ENCODE assay signal across 8 cellular contexts in genomic region chr5:142323480-142324376, GRCh38. TPM values are rescaled to one million over a fixed set of nuclear protein-coding genes. Genes with fewer than 3 reads are reported as not detected.
DNase-seq lines count a peak whose midpoint lies in the region; ATAC-seq, FAIRE-seq and TF ChIP-seq lines count a peak whose summit lies in the region.

No MANE protein-coding gene starts in this region.

- FAIRE-seq in urothelium cell line (lab: Jason Lieb, UNC) = no peak

- no peaks in the 10 kb centered on the region for H3K36me3 Mint-ChIP-seq in activated CD8-positive, alpha-beta memory T cell treated with anti-CD3 and anti-CD28 coated beads, Interleukin-2, amount 10 ng/mL, durations not matched to agents 7 days and 5 days
- H3K36me3 Mint-ChIP-seq in activated CD8-positive, alpha-beta T cell treated with anti-CD3 and anti-CD28 coated beads for 36 hours (ENCODE audit: low read depth) = no peaks in the 10 kb centered on the region
- H3K36me3 Mint-ChIP-seq in glutamatergic neuron (ENCODE audit: unreplicated experiment) = no peaks in the 10 kb centered on the region
- H3K36me3 Mint-ChIP-seq in progenitor cell of endocrine pancreas (ENCODE audit: insufficient read depth) = no peaks in the 10 kb centered on the region

- intact Hi-C loops in activated CD8-positive, alpha-beta T cell treated with anti-CD3 and anti-CD28 coated beads for 36 hours (cut with micrococcal nuclease) = no loop called here

- peaks cover 71% of the 10 kb centered on the region for H3K27me3 Mint-ChIP-seq in activated CD8-positive, alpha-beta memory T cell treated with anti-CD3 and anti-CD28 coated beads, Interleukin-2, amount 10 ng/mL, durations not matched to agents 7 days and 5 days
- peaks cover 59% of the 10 kb centered on the region for H3K27me3 Mint-ChIP-seq in activated CD8-positive, alpha-beta T cell treated with anti-CD3 and anti-CD28 coated beads for 36 hours
- peaks cover 18% of the 10 kb centered on the region for H3K27me3 Mint-ChIP-seq in glutamatergic neuron (ENCODE audit: unreplicated experiment)
- H3K27me3 Mint-ChIP-seq in progenitor cell of endocrine pancreas = no peaks in the 10 kb centered on the region

- peaks cover 12% of the 10 kb centered on the region for H3K4me1 Mint-ChIP-seq in activated CD8-positive, alpha-beta memory T cell treated with anti-CD3 and anti-CD28 coated beads, Interleukin-2, amount 10 ng/mL, durations not matched to agents 7 days and 5 days
- H3K4me1 Mint-ChIP-seq in activated CD8-positive, alpha-beta T cell treated with anti-CD3 and anti-CD28 coated beads for 36 hours (ENCODE audit: low read depth) = peaks cover 39% of the 10 kb centered on the region
- H3K4me1 Mint-ChIP-seq in glutamatergic neuron (ENCODE audit: low read depth, unreplicated experiment) (peaks cover 60% of the 10 kb centered on the region), progenitor cell of endocrine pancreas (ENCODE audit: low read depth) (peaks cover 56% of the 10 kb centered on the region)

- DNase-seq in activated CD8-positive, alpha-beta memory T cell treated with anti-CD3 and anti-CD28 coated beads, Interleukin-2, amount 10 ng/mL, durations not matched to agents 7 days and 5 days = no peak
- DNase-seq in activated CD8-positive, alpha-beta memory T cell treated with anti-CD3 and anti-CD28 coated beads, Interleukin-2, amount 50 U/mL, for 48 hours = no peak
- DNase-seq in activated CD8-positive, alpha-beta T cell treated with anti-CD3 and anti-CD28 coated beads for 36 hours = no peak
- DNase-seq in glutamatergic neuron (no peak), progenitor cell of endocrine pancreas (ENCODE audit: low spot score, unreplicated experiment) (peak; percentile 28), NCI-H524 treated with DMSO at 0.1 percent for 48 hours (lab: John Stamatoyannopoulos, UW) (no peak), urothelium cell line (ENCODE audit: low spot score) (no peak)

- TF ChIP-seq CTCF in activated CD8-positive, alpha-beta T cell treated with anti-CD3 and anti-CD28 coated beads for 36 hours (IDR thresholded peaks at IDR 0.05) = no peak
- no peak for TF ChIP-seq CTCF in glutamatergic neuron (IDR thresholded peaks at IDR 0.05; ENCODE audit: partially characterized antibody, unreplicated experiment)
- no peak for TF ChIP-seq CTCF in progenitor cell of endocrine pancreas (IDR thresholded peaks at IDR 0.05; ENCODE audit: unreplicated experiment)

- POLR2A ChIA-PET in activated CD8-positive, alpha-beta T cell treated with anti-CD3 and anti-CD28 coated beads for 36 hours (lab: Charles Lee) = no interaction called here

- H3K4me3 Mint-ChIP-seq in activated CD8-positive, alpha-beta memory T cell treated with anti-CD3 and anti-CD28 coated beads, Interleukin-2, amount 10 ng/mL, durations not matched to agents 7 days and 5 days = peak overlapping the region; percentile 70
- H3K4me3 Mint-ChIP-seq in activated CD8-positive, alpha-beta T cell treated with anti-CD3 and anti-CD28 coated beads for 36 hours = peak overlapping the region; percentile 78
- H3K4me3 Mint-ChIP-seq in glutamatergic neuron (ENCODE audit: unreplicated experiment) = peak overlapping the region; percentile 86
- peak overlapping the region; percentile 91 for H3K4me3 Mint-ChIP-seq in progenitor cell of endocrine pancreas (ENCODE audit: low read depth)

- CTCF ChIA-PET in activated CD8-positive, alpha-beta memory T cell treated with anti-CD3 and anti-CD28 coated beads, Interleukin-2, amount 10 ng/mL, durations not matched to agents 7 days and 5 days (lab: Charles Lee) = interaction anchor here (1.2 kb wide), 1 partner anchor 10 kb away, joined by 4 read pairs; no protein-coding TSS in a partner anchor
- CTCF ChIA-PET in activated CD8-positive, alpha-beta T cell treated with anti-CD3 and anti-CD28 coated beads for 36 hours (lab: Charles Lee) = interaction anchor here (0.6 to 2.5 kb wide), 7 partner anchors 10 to 321 kb away, joined by 3 to 11 read pairs (median 3); no protein-coding TSS in a partner anchor

- no peak for ATAC-seq in activated CD8-positive, alpha-beta memory T cell treated with anti-CD3 and anti-CD28 coated beads, Interleukin-2, amount 10 ng/mL, durations not matched to agents 7 days and 5 days
- no peak for ATAC-seq in activated CD8-positive, alpha-beta T cell treated with anti-CD3 and anti-CD28 coated beads for 36 hours
- no peak for ATAC-seq in GM19397 (IDR thresholded peaks at IDR 0.05; ENCODE audit: unreplicated experiment)

- H3K27ac Mint-ChIP-seq in activated CD8-positive, alpha-beta memory T cell treated with anti-CD3 and anti-CD28 coated beads, Interleukin-2, amount 10 ng/mL, durations not matched to agents 7 days and 5 days = peak overlapping the region; percentile 40
- no peak overlapping the region for H3K27ac Mint-ChIP-seq in activated CD8-positive, alpha-beta T cell treated with anti-CD3 and anti-CD28 coated beads for 36 hours
- H3K27ac Mint-ChIP-seq in glutamatergic neuron (ENCODE audit: unreplicated experiment) (peak overlapping the region; percentile 62), progenitor cell of endocrine pancreas (peak overlapping the region; percentile 95)

- H3K9me3 Mint-ChIP-seq in activated CD8-positive, alpha-beta memory T cell treated with anti-CD3 and anti-CD28 coated beads, Interleukin-2, amount 10 ng/mL, durations not matched to agents 7 days and 5 days (ENCODE audit: low read depth) = no peaks in the 10 kb centered on the region
- H3K9me3 Mint-ChIP-seq in activated CD8-positive, alpha-beta T cell treated with anti-CD3 and anti-CD28 coated beads for 36 hours = no peaks in the 10 kb centered on the region
- peaks cover 24% of the 10 kb centered on the region for H3K9me3 Mint-ChIP-seq in glutamatergic neuron (ENCODE audit: unreplicated experiment)
- no peaks in the 10 kb centered on the region for H3K9me3 Mint-ChIP-seq in progenitor cell of endocrine pancreas (ENCODE audit: low read depth)

RNA-seq across cellular contexts. Expression of gene SPRY4, which starts 1.1 kb away (rescaled TPM):
- total RNA-seq in activated CD8-positive, alpha-beta memory T cell treated with anti-CD3 and anti-CD28 coated beads, Interleukin-2, amount 10 ng/mL, durations not matched to agents 7 days and 5 days = under 1 TPM; 0.09 to 0.14 TPM
- 1 to 10 TPM in 1 of 2 experiments, under 1 TPM in 1; 0.90 to 1.0 TPM for total RNA-seq in activated CD8-positive, alpha-beta T cell treated with anti-CD3 and anti-CD28 coated beads for 36 hours
- 12.5 TPM for total RNA-seq in glutamatergic neuron (ENCODE audit: unreplicated experiment)
- 14.8 and 19.4 TPM in 2 replicates for total RNA-seq in progenitor cell of endocrine pancreas
